Comparison of ENCODE assay signal across 39 cellular contexts in the genomic region with DNA sequence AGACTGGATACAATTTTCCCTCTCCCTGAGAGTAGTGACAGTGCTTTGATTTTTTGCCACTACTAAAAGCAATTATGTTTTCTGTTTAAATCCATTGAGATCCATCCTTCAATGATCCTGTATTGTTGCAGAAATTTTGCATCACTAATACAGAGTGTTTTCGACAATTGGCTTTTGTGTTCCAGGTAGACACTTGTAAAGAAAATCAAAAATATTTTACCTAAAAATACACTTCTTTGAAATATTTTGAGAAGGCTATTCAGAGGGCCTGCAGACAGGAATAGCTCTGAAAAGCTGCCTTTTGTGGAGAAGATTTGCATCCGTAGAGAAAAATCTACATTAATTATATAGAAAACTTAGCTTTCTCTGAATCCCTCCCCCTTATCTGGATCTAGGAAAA.
"Had no signal": no experiment of that assay in that cellular context is flagged by ENCODE, and none has a peak within 500 bp of the region (broad histone marks: within the 10 kb centered on the region; RNA-seq: fewer than 3 reads in every experiment).

No MANE protein-coding gene starts in this region.

- ATAC-seq: activated naive CD4-positive, alpha-beta T cell treated with anti-CD3 and anti-CD28 coated beads, Interleukin-2, amount 50 U/mL, for 72 hours; activated naive CD8-positive, alpha-beta T cell treated with anti-CD3 and anti-CD28 coated beads, Interleukin-2, amount 50 U/mL, for 24 hours; activated T-cell treated with anti-CD3 and anti-CD28 coated beads, Interleukin-2, amount 50 U/mL, for 4 hours; activated T-cell treated with anti-CD3 and anti-CD28 coated beads, Interleukin-2, amount 50 U/mL, for 72 hours; activated T-helper 17 cell treated with anti-CD3 and anti-CD28 coated beads, Interleukin-2, amount 50 U/mL, for 72 hours; body of pancreas had no signal

- H3K9me3 ChIP-seq: adrenal gland, body of pancreas had no signal

- FAIRE-seq: astrocyte, bronchial epithelial cell, colon had no signal

- H3K36me3 ChIP-seq: adrenal gland, ascending aorta, brain microvascular endothelial cell, breast epithelium, cardiac muscle cell had no signal

- H3K27ac Mint-ChIP-seq: activated naive CD4-positive, alpha-beta T cell treated with anti-CD3 and anti-CD28 coated beads for 36 hours; activated naive CD4-positive, alpha-beta T cell treated with anti-CD3 and anti-CD28 coated beads, Interleukin-2, amount 10 ng/mL, durations not matched to agents 7 days and 5 days; activated naive CD4-positive, alpha-beta T cell treated with anti-CD3 and anti-CD28 coated beads, Interleukin-2, amount 50 U/mL, for 24 hours; activated naive CD4-positive, alpha-beta T cell treated with anti-CD3 and anti-CD28 coated beads, Interleukin-2, amount 50 U/mL, for 72 hours; activated naive CD8-positive, alpha-beta T cell; activated naive CD8-positive, alpha-beta T cell treated with anti-CD3 and anti-CD28 coated beads for 36 hours; activated naive CD8-positive, alpha-beta T cell treated with anti-CD3 and anti-CD28 coated beads, Interleukin-2, amount 10 ng/mL, durations not matched to agents 7 days and 5 days; activated naive CD8-positive, alpha-beta T cell treated with anti-CD3 and anti-CD28 coated beads, Interleukin-2, amount 50 U/mL, for 24 hours; activated T-cell treated with anti-CD3 and anti-CD28 coated beads, Interleukin-2, amount 50 U/mL, for 72 hours; activated T-helper 1 cell treated with anti-CD3 and anti-CD28 coated beads, Interleukin-12 subunit alpha, Interleukin-12 subunit beta, Interleukin-2, Interleukin-4 antibody, amounts not matched to agents 30 ng/mL and 10 ng/mL and 1 ng/mL, durations not matched to agents 14 hours and 24 hours and 36 hours; activated T-helper 17 cell treated with anti-CD3 and anti-CD28 coated beads, Interleukin-2, amount 50 U/mL, for 72 hours; activated T-helper 2 cell treated with anti-CD3 and anti-CD28 coated beads, Interferon-gamma antibody, Interleukin-2, Interleukin-4, amounts not matched to agents 10 μg/mL and 5 μg/mL and 100 μg/mL, durations not matched to agents 14 hours and 24 hours and 36 hours had no signal

- DNase-seq: activated effector memory CD4-positive, alpha-beta T cell treated with anti-CD3 and anti-CD28 coated beads, Interleukin-2, amount 50 U/mL, for 16 hours; activated effector memory CD4-positive, alpha-beta T cell treated with Interleukin-2 at 50 U/mL for 16 hours; activated gamma-delta T cell; activated gamma-delta T cell treated with Interleukin-2 at 50 U/mL for 16 hours; activated naive CD4-positive, alpha-beta T cell; activated naive CD4-positive, alpha-beta T cell treated with anti-CD3 and anti-CD28 coated beads for 36 hours; activated naive CD4-positive, alpha-beta T cell treated with anti-CD3 and anti-CD28 coated beads, Interleukin-2, amount 10 ng/mL, durations not matched to agents 7 days and 5 days; activated naive CD4-positive, alpha-beta T cell treated with anti-CD3 and anti-CD28 coated beads, Interleukin-2, amount 50 U/mL, for 16 hours; activated naive CD4-positive, alpha-beta T cell treated with Interleukin-2 at 50 U/mL for 16 hours; activated naive CD8-positive, alpha-beta T cell treated with anti-CD3 and anti-CD28 coated beads for 36 hours; activated naive CD8-positive, alpha-beta T cell treated with anti-CD3 and anti-CD28 coated beads, Interleukin-2, amount 10 ng/mL, durations not matched to agents 7 days and 5 days; activated naive CD8-positive, alpha-beta T cell treated with anti-CD3 and anti-CD28 coated beads, Interleukin-2, amount 50 U/mL, for 24 hours; activated T-cell treated with anti-CD3 and anti-CD28 coated beads, Interleukin-2, amount 50 U/mL, for 4 hours; activated T-cell treated with anti-CD3 and anti-CD28 coated beads, Interleukin-2, amount 50 U/mL, for 48 hours; activated T-cell treated with anti-CD3 and anti-CD28 coated beads, Interleukin-2, amount 50 U/mL, for 72 hours; adrenal gland; amniotic stem cell; amygdala; anterior cingulate cortex; aorta; body of pancreas; brain microvascular endothelial cell; caudate nucleus; central memory CD4-positive, alpha-beta T cell; cerebellar nuclear complex had no signal

- H3K4me1 Mint-ChIP-seq: activated naive CD4-positive, alpha-beta T cell treated with anti-CD3 and anti-CD28 coated beads, Interleukin-2, amount 10 ng/mL, durations not matched to agents 7 days and 5 days; activated naive CD4-positive, alpha-beta T cell treated with anti-CD3 and anti-CD28 coated beads, Interleukin-2, amount 50 U/mL, for 24 hours; activated naive CD8-positive, alpha-beta T cell treated with anti-CD3 and anti-CD28 coated beads for 36 hours; activated naive CD8-positive, alpha-beta T cell treated with anti-CD3 and anti-CD28 coated beads, Interleukin-2, amount 10 ng/mL, durations not matched to agents 7 days and 5 days; activated naive CD8-positive, alpha-beta T cell treated with anti-CD3 and anti-CD28 coated beads, Interleukin-2, amount 50 U/mL, for 24 hours; activated T-helper 17 cell treated with anti-CD3 and anti-CD28 coated beads, Interleukin-2, amount 50 U/mL, for 72 hours; central memory CD8-positive, alpha-beta T cell had no signal

- H3K4me1 ChIP-seq: adrenal gland, ascending aorta, body of pancreas, breast epithelium had no signal

- H3K4me3 Mint-ChIP-seq: activated naive CD4-positive, alpha-beta T cell treated with anti-CD3 and anti-CD28 coated beads for 36 hours; activated naive CD4-positive, alpha-beta T cell treated with anti-CD3 and anti-CD28 coated beads, Interleukin-2, amount 10 ng/mL, durations not matched to agents 7 days and 5 days; activated naive CD4-positive, alpha-beta T cell treated with anti-CD3 and anti-CD28 coated beads, Interleukin-2, amount 50 U/mL, for 24 hours; activated naive CD8-positive, alpha-beta T cell; activated naive CD8-positive, alpha-beta T cell treated with anti-CD3 and anti-CD28 coated beads for 36 hours; activated naive CD8-positive, alpha-beta T cell treated with anti-CD3 and anti-CD28 coated beads, Interleukin-2, amount 10 ng/mL, durations not matched to agents 7 days and 5 days; activated naive CD8-positive, alpha-beta T cell treated with anti-CD3 and anti-CD28 coated beads, Interleukin-2, amount 50 U/mL, for 24 hours; activated T-cell treated with anti-CD3 and anti-CD28 coated beads, Interleukin-2, amount 50 U/mL, for 4 hours; activated T-cell treated with anti-CD3 and anti-CD28 coated beads, Interleukin-2, amount 50 U/mL, for 72 hours; activated T-helper 1 cell treated with anti-CD3 and anti-CD28 coated beads, Interleukin-12 subunit alpha, Interleukin-12 subunit beta, Interleukin-2, Interleukin-4 antibody, amounts not matched to agents 30 ng/mL and 10 ng/mL and 1 ng/mL, durations not matched to agents 14 hours and 24 hours and 36 hours; activated T-helper 17 cell treated with anti-CD3 and anti-CD28 coated beads, Interleukin-2, amount 50 U/mL, for 72 hours; brain; central memory CD8-positive, alpha-beta T cell had no signal

- H3K36me3 Mint-ChIP-seq: activated naive CD4-positive, alpha-beta T cell treated with anti-CD3 and anti-CD28 coated beads, Interleukin-2, amount 10 ng/mL, durations not matched to agents 7 days and 5 days; activated naive CD4-positive, alpha-beta T cell treated with anti-CD3 and anti-CD28 coated beads, Interleukin-2, amount 50 U/mL, for 24 hours; activated naive CD8-positive, alpha-beta T cell; activated naive CD8-positive, alpha-beta T cell treated with anti-CD3 and anti-CD28 coated beads for 36 hours; activated naive CD8-positive, alpha-beta T cell treated with anti-CD3 and anti-CD28 coated beads, Interleukin-2, amount 10 ng/mL, durations not matched to agents 7 days and 5 days; brain had no signal

- H3K4me3 ChIP-seq: adrenal gland, ascending aorta, body of pancreas, breast epithelium, cardiac muscle cell had no signal

- H3K27me3 ChIP-seq: adrenal gland, ascending aorta, body of pancreas, brain microvascular endothelial cell, breast epithelium, cardiac muscle cell had no signal

- H3K27ac ChIP-seq: adrenal gland, ascending aorta, body of pancreas, brain microvascular endothelial cell, breast epithelium, cardiac muscle cell had no signal

- H3K9me3 Mint-ChIP-seq: activated naive CD4-positive, alpha-beta T cell treated with anti-CD3 and anti-CD28 coated beads, Interleukin-2, amount 10 ng/mL, durations not matched to agents 7 days and 5 days; activated T-helper 2 cell treated with anti-CD3 and anti-CD28 coated beads, Interferon-gamma antibody, Interleukin-2, Interleukin-4, amounts not matched to agents 10 μg/mL and 5 μg/mL and 100 μg/mL, durations not matched to agents 14 hours and 24 hours and 36 hours had no signal

- H3K27me3 Mint-ChIP-seq: activated naive CD4-positive, alpha-beta T cell treated with anti-CD3 and anti-CD28 coated beads, Interleukin-2, amount 10 ng/mL, durations not matched to agents 7 days and 5 days; activated naive CD8-positive, alpha-beta T cell treated with anti-CD3 and anti-CD28 coated beads, Interleukin-2, amount 50 U/mL, for 24 hours; brain; central memory CD8-positive, alpha-beta T cell had no signal
